2 cellular contexts compared by ENCODE assay signal in genomic region chr17:44315760-44316731, GRCh38.
A peak's percentile ranks its signal among the peaks of the same experiment; 100 is the strongest.
TF ChIP-seq lines count a peak whose summit lies in the region.

No MANE protein-coding gene starts in this region.

TF ChIP-seq in HCT116, 20 proteins besides CTCF, POLR2A, EP300 and RAD21:
- TF ChIP-seq MAX (IDR thresholded peaks at IDR 0.05), result no peak
- TF ChIP-seq SP1 (IDR thresholded peaks at IDR 0.05; ENCODE audit: low read depth), result no peak
- TF ChIP-seq EGR1 (IDR thresholded peaks at IDR 0.05; ENCODE audit: low read depth), result no peak
- TF ChIP-seq TCF7L2 (IDR thresholded peaks at IDR 0.05; ENCODE audit: borderline replicate concordance, extremely low read depth, insufficient read depth, insufficient read length), result no peak
- TF ChIP-seq JUND (IDR thresholded peaks at IDR 0.05), result no peak

TF ChIP-seq in GM12878, 131 proteins besides CTCF, POLR2A, EP300 and RAD21:
- TF ChIP-seq PKNOX1 (IDR thresholded peaks at IDR 0.05) (peak; percentile 70), CHD2 (IDR thresholded peaks at IDR 0.05; ENCODE audit: borderline replicate concordance, low read depth, low read length) (no peak)
